ENCODE assay signal across 8 cellular contexts in genomic region chr19:36054733-36055686, GRCh38. TPM values are rescaled to one million over a fixed set of nuclear protein-coding genes. Genes with fewer than 3 reads are reported as not detected.
DNase-seq lines count a peak whose midpoint lies in the region; ATAC-seq and TF ChIP-seq lines count a peak whose summit lies in the region.

WDR62 (plus strand) TSS chr19:36054897; CDS start chr19:36054972, 75 bp downstream.

- H3K4me3 ChIP-seq in BLaER1, result peak within 1 kb of the TSS; percentile 78
- peak within 1 kb of the TSS; percentile 70 for H3K4me3 ChIP-seq in colonic mucosa
- peak within 1 kb of the TSS; percentile 44 to 75 (median 73) for H3K4me3 ChIP-seq in liver (ENCODE audit: low read depth in 1 of 3, low read length in 3 of 3)

- DNase-seq in NCI-H526 treated with DMSO at 0.1 percent for 48 hours (lab: John Stamatoyannopoulos, UW) (peak; percentile 99), colonic mucosa (peak; percentile 94)
- DNase-seq in activated CD4-positive, alpha-beta T cell treated with anti-CD3 and anti-CD28 coated beads for 48 hours, result peak; percentile 97
- DNase-seq in stimulated activated CD4-positive, alpha-beta T cell treated with anti-CD3 and anti-CD28 coated beads, Interleukin-4, amount 100 ng/mL, for 48 hours (ENCODE audit: low read depth in 2 of 2), result peak; percentile 92 to 94

- no peak for TF ChIP-seq CTCF in colonic mucosa (IDR thresholded peaks at IDR 0.05)
- TF ChIP-seq CTCF in liver (IDR thresholded peaks at IDR 0.05; ENCODE audit: low read depth, low read length, missing input control), result no peak

- TF ChIP-seq RAD21 in liver (IDR thresholded peaks at IDR 0.05), result no peak

- H3K9me3 ChIP-seq in BLaER1 (no peaks in the 10 kb centered on the region), colonic mucosa (no peaks in the 10 kb centered on the region), liver (ENCODE audit: control insufficient read depth in 4 of 4, low read length in 3 of 4) (no peaks in the 10 kb centered on the region)

- peak within 1 kb of the TSS; percentile 98 for H3K4me2 ChIP-seq in BLaER1

- H3K27ac ChIP-seq in BLaER1 (peak within 1 kb of the TSS; percentile 86), colonic mucosa (peak within 1 kb of the TSS; percentile 95), liver (ENCODE audit: low read depth in 1 of 2, low read length in 2 of 2) (peak within 1 kb of the TSS; percentile 84 to 96)

- ATAC-seq in GM19351 (IDR thresholded peaks at IDR 0.05; ENCODE audit: unreplicated experiment) (peak; percentile 61), HG03469 (IDR thresholded peaks at IDR 0.05; ENCODE audit: unreplicated experiment) (peak; percentile 59)

- H3K36me3 ChIP-seq in BLaER1 (peaks cover 35% of the 10 kb centered on the region), colonic mucosa (no peaks in the 10 kb centered on the region), liver (ENCODE audit: control insufficient read depth in 4 of 4, insufficient read depth in 3 of 4, low read depth in 1 of 4, low read length in 3 of 4) (no peaks in the 10 kb centered on the region)

- H3K27me3 ChIP-seq in BLaER1, result no peaks in the 10 kb centered on the region
- H3K27me3 ChIP-seq in colonic mucosa, result no peaks in the 10 kb centered on the region
- H3K27me3 ChIP-seq in liver (ENCODE audit: control insufficient read depth in 4 of 4, insufficient read depth in 4 of 4, low read length in 3 of 4), result no peaks in the 10 kb centered on the region

- intact Hi-C loops in colonic mucosa (cut with DNase I), result loop anchor here (10.0 kb wide), 2 partner anchors 60 kb away; partner anchors contain the start of genes OVOL3, POLR2I, SDHAF1 and TBCB

- 3% methylated on average over 76 of the region's 76 CpGs for WGBS in liver

- peaks cover 31% of the 10 kb centered on the region for H4K20me1 ChIP-seq in BLaER1

- H3K4me1 ChIP-seq in BLaER1 (peaks cover 35% of the 10 kb centered on the region), colonic mucosa (peaks cover 5% of the 10 kb centered on the region), liver (ENCODE audit: control insufficient read depth in 4 of 4, insufficient read depth in 4 of 4, low read length in 3 of 4) (peaks cover 3 to 29% (median 22%) of the 10 kb centered on the region in 4 donors)

- H3K9ac ChIP-seq in BLaER1 (peak within 1 kb of the TSS; percentile 82), colonic mucosa (ENCODE audit: low read depth in 2 of 2, low read length in 2 of 2) (peak within 1 kb of the TSS; percentile 59 to 96), liver (ENCODE audit: low read depth in 1 of 2, low read length in 2 of 2) (peak within 1 kb of the TSS; percentile 30 to 57)

TF ChIP-seq in liver, 16 proteins besides CTCF, POLR2A, EP300 and RAD21:
- TF ChIP-seq GABPA (IDR thresholded peaks at IDR 0.05 in 1 of 2, conservative IDR thresholded peaks at IDR 0.05 in 1 of 2) (no peak), REST (IDR thresholded peaks at IDR 0.05) (no peak), SP1 (IDR thresholded peaks at IDR 0.05) (peak; percentile 80)

RNA-seq across cellular contexts. Expression of gene WDR62, which starts in this region (rescaled TPM):
- total RNA-seq in colonic mucosa, result 10 to 100 TPM in 1 of 2 donors, 1 to 10 TPM in 1; 2.1 to 13.1 TPM
- total RNA-seq in liver, result 1 to 10 TPM in 1 of 2 donors, under 1 TPM in 1; 0.59 to 6.6 TPM
- under 1 TPM; 0.26 to 0.83 TPM for polyA plus RNA-seq in liver

Comparison
In these comparisons a context has a peak if more than half of its experiments do, and no peak if none do; other contexts are left out.
1. Peak in every context shown above with its lines: DNase-seq, ATAC-seq, H3K4me3 ChIP-seq and H3K27ac ChIP-seq.